1 cellular context compared by ENCODE assay signal in the genomic region with DNA sequence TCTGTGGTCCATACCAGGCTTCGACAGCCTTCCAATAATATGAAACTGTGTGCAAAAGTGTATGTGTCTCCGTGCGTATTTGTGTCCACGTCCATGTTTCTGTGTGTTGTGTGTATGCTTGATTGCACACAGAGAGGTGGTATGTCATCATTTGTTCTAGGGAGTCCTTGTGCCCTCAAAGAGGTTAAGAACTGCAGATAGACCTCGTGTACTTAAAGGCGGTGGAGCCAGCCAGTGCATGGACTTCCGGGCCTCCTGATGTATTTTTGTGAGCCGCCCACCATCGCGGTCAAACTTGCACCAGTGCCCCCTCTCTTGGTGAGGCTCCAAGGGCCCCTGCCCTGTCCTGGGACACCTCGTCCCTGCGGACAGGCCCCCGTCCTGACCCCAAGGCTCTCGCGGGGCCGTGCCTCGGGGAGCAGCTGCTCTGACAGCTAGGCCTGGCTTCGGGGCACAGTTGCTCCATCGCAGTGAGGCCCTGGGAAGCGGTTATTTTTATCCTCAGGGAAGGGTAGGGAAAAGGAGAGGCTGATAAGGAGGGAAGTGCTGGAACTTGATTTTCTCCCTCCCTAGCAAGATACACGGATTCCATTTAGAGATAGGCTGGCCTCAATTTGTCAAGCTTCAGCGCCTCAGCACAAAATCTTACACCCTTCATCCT.
A peak's percentile ranks its signal among the peaks of the same experiment; 100 is the strongest.
TF ChIP-seq lines count a peak whose summit lies in the region.

No MANE protein-coding gene starts in this region.

TF ChIP-seq in HepG2, 621 proteins besides CTCF, POLR2A, EP300 and RAD21 (continued from another document and continues in another):
- TF ChIP-seq, protein P1, sequence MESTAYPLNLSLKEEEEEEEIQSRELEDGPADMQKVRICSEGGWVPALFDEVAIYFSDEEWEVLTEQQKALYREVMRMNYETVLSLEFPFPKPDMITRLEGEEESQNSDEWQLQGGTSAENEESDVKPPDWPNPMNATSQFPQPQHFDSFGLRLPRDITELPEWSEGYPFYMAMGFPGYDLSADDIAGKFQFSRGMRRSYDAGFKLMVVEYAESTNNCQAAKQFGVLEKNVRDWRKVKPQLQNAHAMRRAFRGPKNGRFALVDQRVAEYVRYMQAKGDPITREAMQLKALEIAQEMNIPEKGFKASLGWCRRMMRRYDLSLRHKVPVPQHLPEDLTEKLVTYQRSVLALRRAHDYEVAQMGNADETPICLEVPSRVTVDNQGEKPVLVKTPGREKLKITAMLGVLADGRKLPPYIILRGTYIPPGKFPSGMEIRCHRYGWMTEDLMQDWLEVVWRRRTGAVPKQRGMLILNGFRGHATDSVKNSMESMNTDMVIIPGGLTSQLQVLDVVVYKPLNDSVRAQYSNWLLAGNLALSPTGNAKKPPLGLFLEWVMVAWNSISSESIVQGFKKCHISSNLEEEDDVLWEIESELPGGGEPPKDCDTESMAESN (CRISPR knock-in tag; conservative IDR thresholded peaks at IDR 0.05) = 0 out of 2 replicates have a peak, but pooled peaks have one; percentile 3
- TF ChIP-seq ZNF256 (CRISPR knock-in tag; conservative IDR thresholded peaks at IDR 0.05) (no peak), ETV5 (CRISPR knock-in tag; IDR thresholded peaks at IDR 0.05; ENCODE audit: borderline replicate concordance) (peak; percentile 31; the same call in 1 of the 2 replicates), TBX2 (CRISPR knock-in tag; IDR thresholded peaks at IDR 0.05; ENCODE audit: borderline replicate concordance) (0 out of 2 replicates have a peak, but pooled peaks have one; percentile 46), ZBTB20 (CRISPR knock-in tag; IDR thresholded peaks at IDR 0.05; ENCODE audit: borderline replicate concordance, low read depth) (no peak), WIZ (CRISPR knock-in tag; IDR thresholded peaks at IDR 0.05) (no peak), RXRA (CRISPR knock-in tag; IDR thresholded peaks at IDR 0.05) (0 out of 2 replicates have a peak, but pooled peaks have one; percentile 16), DMAP1 (CRISPR knock-in tag; IDR thresholded peaks at IDR 0.05) (0 out of 2 replicates have a peak, but pooled peaks have one; percentile 43), KAT8 (CRISPR knock-in tag; IDR thresholded peaks at IDR 0.05) (0 out of 2 replicates have a peak, but pooled peaks have one; percentile 8), NR2F2 (IDR thresholded peaks at IDR 0.05; ENCODE audit: borderline replicate concordance, low read depth) (no peak), FOXA3 (CRISPR knock-in tag; IDR thresholded peaks at IDR 0.05) (0 out of 2 replicates have a peak, but pooled peaks have one; percentile 4), ZNF607 (CRISPR knock-in tag; IDR thresholded peaks at IDR 0.05; ENCODE audit: borderline replicate concordance) (0 out of 2 replicates have a peak, but pooled peaks have one; percentile 35), KLF16 (CRISPR knock-in tag; IDR thresholded peaks at IDR 0.05) (peak in 1 of 2 experiments; percentile 28; a peak in 1 of 4 replicates), ZMAT3 (CRISPR knock-in tag; conservative IDR thresholded peaks at IDR 0.05) (0 out of 2 replicates have a peak, but pooled peaks have one; percentile 57), KDM3A (CRISPR knock-in tag; IDR thresholded peaks at IDR 0.05; ENCODE audit: low read depth) (no peak), BORCS8-MEF2B (CRISPR knock-in tag; IDR thresholded peaks at IDR 0.05) (peak; percentile 63; the same call in 1 of the 2 replicates), ZNF501 (CRISPR knock-in tag; IDR thresholded peaks at IDR 0.05) (peak; percentile 36; the same call in 1 of the 2 replicates), ZNF788 (CRISPR knock-in tag; IDR thresholded peaks at IDR 0.05; ENCODE audit: borderline replicate concordance) (peak; percentile 40; the same call in 1 of the 2 replicates), RBFOX2 (IDR thresholded peaks at IDR 0.05; ENCODE audit: low read depth, low read length) (0 out of 2 replicates have a peak, but pooled peaks have one; percentile 22), ZNF12 (CRISPR knock-in tag; IDR thresholded peaks at IDR 0.05) (peak; percentile 39; the same call in 1 of the 2 replicates)
- TF ChIP-seq, protein P2, sequence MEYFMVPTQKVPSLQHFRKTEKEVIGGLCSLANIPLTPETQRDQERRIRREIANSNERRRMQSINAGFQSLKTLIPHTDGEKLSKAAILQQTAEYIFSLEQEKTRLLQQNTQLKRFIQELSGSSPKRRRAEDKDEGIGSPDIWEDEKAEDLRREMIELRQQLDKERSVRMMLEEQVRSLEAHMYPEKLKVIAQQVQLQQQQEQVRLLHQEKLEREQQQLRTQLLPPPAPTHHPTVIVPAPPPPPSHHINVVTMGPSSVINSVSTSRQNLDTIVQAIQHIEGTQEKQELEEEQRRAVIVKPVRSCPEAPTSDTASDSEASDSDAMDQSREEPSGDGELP (IDR thresholded peaks at IDR 0.05; ENCODE audit: borderline replicate concordance, low read depth) = 0 out of 2 replicates have a peak, but pooled peaks have one; percentile 19
- TF ChIP-seq, protein P3, sequence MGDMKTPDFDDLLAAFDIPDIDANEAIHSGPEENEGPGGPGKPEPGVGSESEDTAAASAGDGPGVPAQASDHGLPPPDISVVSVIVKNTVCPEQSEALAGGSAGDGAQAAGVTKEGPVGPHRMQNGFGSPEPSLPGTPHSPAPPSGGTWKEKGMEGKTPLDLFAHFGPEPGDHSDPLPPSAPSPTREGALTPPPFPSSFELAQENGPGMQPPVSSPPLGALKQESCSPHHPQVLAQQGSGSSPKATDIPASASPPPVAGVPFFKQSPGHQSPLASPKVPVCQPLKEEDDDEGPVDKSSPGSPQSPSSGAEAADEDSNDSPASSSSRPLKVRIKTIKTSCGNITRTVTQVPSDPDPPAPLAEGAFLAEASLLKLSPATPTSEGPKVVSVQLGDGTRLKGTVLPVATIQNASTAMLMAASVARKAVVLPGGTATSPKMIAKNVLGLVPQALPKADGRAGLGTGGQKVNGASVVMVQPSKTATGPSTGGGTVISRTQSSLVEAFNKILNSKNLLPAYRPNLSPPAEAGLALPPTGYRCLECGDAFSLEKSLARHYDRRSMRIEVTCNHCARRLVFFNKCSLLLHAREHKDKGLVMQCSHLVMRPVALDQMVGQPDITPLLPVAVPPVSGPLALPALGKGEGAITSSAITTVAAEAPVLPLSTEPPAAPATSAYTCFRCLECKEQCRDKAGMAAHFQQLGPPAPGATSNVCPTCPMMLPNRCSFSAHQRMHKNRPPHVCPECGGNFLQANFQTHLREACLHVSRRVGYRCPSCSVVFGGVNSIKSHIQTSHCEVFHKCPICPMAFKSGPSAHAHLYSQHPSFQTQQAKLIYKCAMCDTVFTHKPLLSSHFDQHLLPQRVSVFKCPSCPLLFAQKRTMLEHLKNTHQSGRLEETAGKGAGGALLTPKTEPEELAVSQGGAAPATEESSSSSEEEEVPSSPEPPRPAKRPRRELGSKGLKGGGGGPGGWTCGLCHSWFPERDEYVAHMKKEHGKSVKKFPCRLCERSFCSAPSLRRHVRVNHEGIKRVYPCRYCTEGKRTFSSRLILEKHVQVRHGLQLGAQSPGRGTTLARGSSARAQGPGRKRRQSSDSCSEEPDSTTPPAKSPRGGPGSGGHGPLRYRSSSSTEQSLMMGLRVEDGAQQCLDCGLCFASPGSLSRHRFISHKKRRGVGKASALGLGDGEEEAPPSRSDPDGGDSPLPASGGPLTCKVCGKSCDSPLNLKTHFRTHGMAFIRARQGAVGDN (CRISPR knock-in tag; IDR thresholded peaks at IDR 0.05) = peak; percentile 98
- TF ChIP-seq, protein P4, sequence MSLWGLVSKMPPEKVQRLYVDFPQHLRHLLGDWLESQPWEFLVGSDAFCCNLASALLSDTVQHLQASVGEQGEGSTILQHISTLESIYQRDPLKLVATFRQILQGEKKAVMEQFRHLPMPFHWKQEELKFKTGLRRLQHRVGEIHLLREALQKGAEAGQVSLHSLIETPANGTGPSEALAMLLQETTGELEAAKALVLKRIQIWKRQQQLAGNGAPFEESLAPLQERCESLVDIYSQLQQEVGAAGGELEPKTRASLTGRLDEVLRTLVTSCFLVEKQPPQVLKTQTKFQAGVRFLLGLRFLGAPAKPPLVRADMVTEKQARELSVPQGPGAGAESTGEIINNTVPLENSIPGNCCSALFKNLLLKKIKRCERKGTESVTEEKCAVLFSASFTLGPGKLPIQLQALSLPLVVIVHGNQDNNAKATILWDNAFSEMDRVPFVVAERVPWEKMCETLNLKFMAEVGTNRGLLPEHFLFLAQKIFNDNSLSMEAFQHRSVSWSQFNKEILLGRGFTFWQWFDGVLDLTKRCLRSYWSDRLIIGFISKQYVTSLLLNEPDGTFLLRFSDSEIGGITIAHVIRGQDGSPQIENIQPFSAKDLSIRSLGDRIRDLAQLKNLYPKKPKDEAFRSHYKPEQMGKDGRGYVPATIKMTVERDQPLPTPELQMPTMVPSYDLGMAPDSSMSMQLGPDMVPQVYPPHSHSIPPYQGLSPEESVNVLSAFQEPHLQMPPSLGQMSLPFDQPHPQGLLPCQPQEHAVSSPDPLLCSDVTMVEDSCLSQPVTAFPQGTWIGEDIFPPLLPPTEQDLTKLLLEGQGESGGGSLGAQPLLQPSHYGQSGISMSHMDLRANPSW (CRISPR knock-in tag; IDR thresholded peaks at IDR 0.05; ENCODE audit: borderline replicate concordance) = no peak
- TF ChIP-seq, protein P5, sequence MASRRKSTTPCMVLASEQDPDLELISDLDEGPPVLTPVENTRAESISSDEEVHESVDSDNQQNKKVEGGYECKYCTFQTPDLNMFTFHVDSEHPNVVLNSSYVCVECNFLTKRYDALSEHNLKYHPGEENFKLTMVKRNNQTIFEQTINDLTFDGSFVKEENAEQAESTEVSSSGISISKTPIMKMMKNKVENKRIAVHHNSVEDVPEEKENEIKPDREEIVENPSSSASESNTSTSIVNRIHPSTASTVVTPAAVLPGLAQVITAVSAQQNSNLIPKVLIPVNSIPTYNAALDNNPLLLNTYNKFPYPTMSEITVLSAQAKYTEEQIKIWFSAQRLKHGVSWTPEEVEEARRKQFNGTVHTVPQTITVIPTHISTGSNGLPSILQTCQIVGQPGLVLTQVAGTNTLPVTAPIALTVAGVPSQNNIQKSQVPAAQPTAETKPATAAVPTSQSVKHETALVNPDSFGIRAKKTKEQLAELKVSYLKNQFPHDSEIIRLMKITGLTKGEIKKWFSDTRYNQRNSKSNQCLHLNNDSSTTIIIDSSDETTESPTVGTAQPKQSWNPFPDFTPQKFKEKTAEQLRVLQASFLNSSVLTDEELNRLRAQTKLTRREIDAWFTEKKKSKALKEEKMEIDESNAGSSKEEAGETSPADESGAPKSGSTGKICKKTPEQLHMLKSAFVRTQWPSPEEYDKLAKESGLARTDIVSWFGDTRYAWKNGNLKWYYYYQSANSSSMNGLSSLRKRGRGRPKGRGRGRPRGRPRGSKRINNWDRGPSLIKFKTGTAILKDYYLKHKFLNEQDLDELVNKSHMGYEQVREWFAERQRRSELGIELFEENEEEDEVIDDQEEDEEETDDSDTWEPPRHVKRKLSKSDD (CRISPR knock-in tag; IDR thresholded peaks at IDR 0.05; ENCODE audit: low read depth) = no peak
- TF ChIP-seq, protein P6, sequence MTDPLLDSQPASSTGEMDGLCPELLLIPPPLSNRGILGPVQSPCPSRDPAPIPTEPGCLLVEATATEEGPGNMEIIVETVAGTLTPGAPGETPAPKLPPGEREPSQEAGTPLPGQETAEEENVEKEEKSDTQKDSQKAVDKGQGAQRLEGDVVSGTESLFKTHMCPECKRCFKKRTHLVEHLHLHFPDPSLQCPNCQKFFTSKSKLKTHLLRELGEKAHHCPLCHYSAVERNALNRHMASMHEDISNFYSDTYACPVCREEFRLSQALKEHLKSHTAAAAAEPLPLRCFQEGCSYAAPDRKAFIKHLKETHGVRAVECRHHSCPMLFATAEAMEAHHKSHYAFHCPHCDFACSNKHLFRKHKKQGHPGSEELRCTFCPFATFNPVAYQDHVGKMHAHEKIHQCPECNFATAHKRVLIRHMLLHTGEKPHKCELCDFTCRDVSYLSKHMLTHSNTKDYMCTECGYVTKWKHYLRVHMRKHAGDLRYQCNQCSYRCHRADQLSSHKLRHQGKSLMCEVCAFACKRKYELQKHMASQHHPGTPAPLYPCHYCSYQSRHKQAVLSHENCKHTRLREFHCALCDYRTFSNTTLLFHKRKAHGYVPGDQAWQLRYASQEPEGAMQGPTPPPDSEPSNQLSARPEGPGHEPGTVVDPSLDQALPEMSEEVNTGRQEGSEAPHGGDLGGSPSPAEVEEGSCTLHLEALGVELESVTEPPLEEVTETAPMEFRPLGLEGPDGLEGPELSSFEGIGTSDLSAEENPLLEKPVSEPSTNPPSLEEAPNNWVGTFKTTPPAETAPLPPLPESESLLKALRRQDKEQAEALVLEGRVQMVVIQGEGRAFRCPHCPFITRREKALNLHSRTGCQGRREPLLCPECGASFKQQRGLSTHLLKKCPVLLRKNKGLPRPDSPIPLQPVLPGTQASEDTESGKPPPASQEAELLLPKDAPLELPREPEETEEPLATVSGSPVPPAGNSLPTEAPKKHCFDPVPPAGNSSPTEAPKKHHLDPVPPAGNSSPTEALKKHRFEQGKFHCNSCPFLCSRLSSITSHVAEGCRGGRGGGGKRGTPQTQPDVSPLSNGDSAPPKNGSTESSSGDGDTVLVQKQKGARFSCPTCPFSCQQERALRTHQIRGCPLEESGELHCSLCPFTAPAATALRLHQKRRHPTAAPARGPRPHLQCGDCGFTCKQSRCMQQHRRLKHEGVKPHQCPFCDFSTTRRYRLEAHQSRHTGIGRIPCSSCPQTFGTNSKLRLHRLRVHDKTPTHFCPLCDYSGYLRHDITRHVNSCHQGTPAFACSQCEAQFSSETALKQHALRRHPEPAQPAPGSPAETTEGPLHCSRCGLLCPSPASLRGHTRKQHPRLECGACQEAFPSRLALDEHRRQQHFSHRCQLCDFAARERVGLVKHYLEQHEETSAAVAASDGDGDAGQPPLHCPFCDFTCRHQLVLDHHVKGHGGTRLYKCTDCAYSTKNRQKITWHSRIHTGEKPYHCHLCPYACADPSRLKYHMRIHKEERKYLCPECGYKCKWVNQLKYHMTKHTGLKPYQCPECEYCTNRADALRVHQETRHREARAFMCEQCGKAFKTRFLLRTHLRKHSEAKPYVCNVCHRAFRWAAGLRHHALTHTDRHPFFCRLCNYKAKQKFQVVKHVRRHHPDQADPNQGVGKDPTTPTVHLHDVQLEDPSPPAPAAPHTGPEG (CRISPR knock-in tag; IDR thresholded peaks at IDR 0.05) = 0 out of 2 replicates have a peak, but pooled peaks have one; percentile 39
- TF ChIP-seq, protein P7, sequence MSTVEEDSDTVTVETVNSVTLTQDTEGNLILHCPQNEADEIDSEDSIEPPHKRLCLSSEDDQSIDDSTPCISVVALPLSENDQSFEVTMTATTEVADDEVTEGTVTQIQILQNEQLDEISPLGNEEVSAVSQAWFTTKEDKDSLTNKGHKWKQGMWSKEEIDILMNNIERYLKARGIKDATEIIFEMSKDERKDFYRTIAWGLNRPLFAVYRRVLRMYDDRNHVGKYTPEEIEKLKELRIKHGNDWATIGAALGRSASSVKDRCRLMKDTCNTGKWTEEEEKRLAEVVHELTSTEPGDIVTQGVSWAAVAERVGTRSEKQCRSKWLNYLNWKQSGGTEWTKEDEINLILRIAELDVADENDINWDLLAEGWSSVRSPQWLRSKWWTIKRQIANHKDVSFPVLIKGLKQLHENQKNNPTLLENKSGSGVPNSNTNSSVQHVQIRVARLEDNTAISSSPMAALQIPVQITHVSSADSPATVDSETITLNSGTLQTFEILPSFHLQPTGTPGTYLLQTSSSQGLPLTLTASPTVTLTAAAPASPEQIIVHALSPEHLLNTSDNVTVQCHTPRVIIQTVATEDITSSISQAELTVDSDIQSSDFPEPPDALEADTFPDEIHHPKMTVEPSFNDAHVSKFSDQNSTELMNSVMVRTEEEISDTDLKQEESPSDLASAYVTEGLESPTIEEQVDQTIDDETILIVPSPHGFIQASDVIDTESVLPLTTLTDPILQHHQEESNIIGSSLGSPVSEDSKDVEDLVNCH (CRISPR knock-in tag; IDR thresholded peaks at IDR 0.05) = no peak
